8 cellular contexts compared by ENCODE assay signal in the genomic region with DNA sequence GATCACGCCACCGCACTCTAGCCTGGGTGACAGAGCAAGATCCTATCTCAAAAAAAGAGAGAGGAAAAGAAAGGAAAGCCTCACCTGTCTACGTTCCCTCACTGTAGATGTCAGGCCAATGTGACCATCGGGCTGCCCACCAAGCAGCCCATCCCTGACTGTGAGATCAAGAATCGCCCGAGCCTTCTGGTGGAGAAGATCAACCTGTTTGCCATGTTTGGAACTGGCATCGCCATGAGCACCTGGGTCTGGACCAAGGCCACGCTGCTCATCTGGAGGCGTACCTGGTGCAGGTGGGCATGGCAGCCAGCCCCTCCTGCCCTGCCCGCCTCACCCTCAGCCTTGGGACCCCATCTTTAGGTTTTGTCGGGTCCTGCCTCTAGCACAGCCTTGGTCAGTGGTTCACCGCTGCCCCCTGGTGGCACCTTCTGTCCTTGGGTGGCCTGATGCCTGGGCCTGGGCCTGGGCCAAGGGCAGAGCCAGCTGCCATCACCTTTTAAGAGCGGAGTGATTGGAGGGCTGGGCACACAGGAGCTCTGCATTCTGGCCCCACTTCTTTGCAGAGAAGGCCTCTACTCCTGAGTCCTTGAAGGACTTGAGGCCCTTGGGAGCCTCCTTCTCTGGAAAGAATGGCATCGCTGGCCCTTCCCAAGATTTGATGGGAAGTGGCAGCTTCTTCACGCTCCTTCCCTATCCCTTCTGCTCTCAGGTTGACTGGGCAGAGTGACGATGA. TPM values are rescaled to one million over a fixed set of nuclear protein-coding genes. Genes with fewer than 3 reads are reported as not detected.
DNase-seq lines count a peak whose midpoint lies in the region; ATAC-seq and TF ChIP-seq lines count a peak whose summit lies in the region.

No MANE protein-coding gene starts in this region.

- H3K4me1 Mint-ChIP-seq in H9: peaks cover 4 to 5% of the 10 kb centered on the region in 2 experiments
- no peaks in the 10 kb centered on the region for H3K4me1 Mint-ChIP-seq in activated CD8-positive, alpha-beta memory T cell treated with anti-CD3 and anti-CD28 coated beads, Interleukin-2, amount 10 ng/mL, durations not matched to agents 7 days and 5 days
- H3K4me1 Mint-ChIP-seq in naive B cell: peaks cover 0 to 11% (median 4%) of the 10 kb centered on the region in 3 donors

- H3K79me1 ChIP-seq in H9 (ENCODE audit: insufficient read depth, low read depth, low read length, poor library complexity, severe bottlenecking): no peaks in the 10 kb centered on the region

- no peak overlapping the region for H3K56ac ChIP-seq in H9 (ENCODE audit: insufficient read length, low read depth, low read length)

- DNase-seq in D341Med (ENCODE audit: low spot score): peak; percentile 87
- DNase-seq in H9: peak; percentile 85
- peak; percentile 67 for DNase-seq in NCI-H460 (ENCODE audit: extremely low read depth, low read depth)
- DNase-seq in activated CD8-positive, alpha-beta memory T cell treated with anti-CD3 and anti-CD28 coated beads, Interleukin-2, amount 10 ng/mL, durations not matched to agents 7 days and 5 days: peak; percentile 80
- peak; percentile 71 for DNase-seq in epidermal melanocyte (ENCODE audit: insufficient read length, low spot score)
- peak; percentile 71 for DNase-seq in naive B cell
- DNase-seq in stimulated activated CD8-positive, alpha-beta memory T cell treated with anti-CD3 and anti-CD28 coated beads, Interleukin-7, amount 100 ng/mL, for 48 hours (ENCODE audit: extremely low read depth in 1 of 2, low read depth in 1 of 2): peak; percentile 49 to 55
- no peak for DNase-seq in NCI-H128 (lab: John Stamatoyannopoulos, UW; ENCODE audit: unreplicated experiment)

- no peak overlapping the region for H3K4me2 ChIP-seq in H9 (ENCODE audit: insufficient read depth, insufficient read length, low read length)

- H3K9me3 ChIP-seq in H9 (ENCODE audit: control insufficient read depth, low read depth, low read length): no peaks in the 10 kb centered on the region

- peak; percentile 89 for TF ChIP-seq CTCF in H9 (conservative IDR thresholded peaks at IDR 0.05)

- no peak overlapping the region for H2BK120ac ChIP-seq in H9 (ENCODE audit: low read depth, low read length, poor library complexity, severe bottlenecking)

- no peaks in the 10 kb centered on the region for H4K20me1 ChIP-seq in H9 (ENCODE audit: control insufficient read depth, insufficient read depth, insufficient read length)

- no peak overlapping the region for H3K9ac ChIP-seq in H9 (ENCODE audit: extremely low read depth, insufficient read length, low read length)

- no peak overlapping the region for H2AFZ ChIP-seq in H9 (ENCODE audit: low read length)

- H3K79me2 ChIP-seq in H9 (ENCODE audit: insufficient read depth, low read length): no peaks in the 10 kb centered on the region

- no peak overlapping the region for H2BK20ac ChIP-seq in H9 (ENCODE audit: low read depth, low read length, poor library complexity, severe bottlenecking)

- H3K4me3 Mint-ChIP-seq in H9 (no peak overlapping the region), naive B cell (no peak overlapping the region)
- no peak overlapping the region for H3K4me3 Mint-ChIP-seq in activated CD8-positive, alpha-beta memory T cell treated with anti-CD3 and anti-CD28 coated beads, Interleukin-2, amount 10 ng/mL, durations not matched to agents 7 days and 5 days

- no peak overlapping the region for H2BK15ac ChIP-seq in H9 (ENCODE audit: low read depth, low read length)

- H2BK12ac ChIP-seq in H9 (ENCODE audit: insufficient read length, low read depth, low read length): no peak overlapping the region

- H2BK5ac ChIP-seq in H9 (ENCODE audit: insufficient read length, low read length): no peak overlapping the region

- no peak overlapping the region for H4K8ac ChIP-seq in H9 (replicated peaks; ENCODE audit: insufficient read length, low read depth, low read length)

- no peak overlapping the region for H3T11ph ChIP-seq in H9 (ENCODE audit: low read length)

- H3K23me2 ChIP-seq in H9 (ENCODE audit: insufficient read length, low read depth, low read length, poor library complexity, severe bottlenecking): no peaks in the 10 kb centered on the region

- no CpG with 5 or more reads among the region's 16 CpGs for WGBS in H9 (ENCODE audit: extremely low coverage, insufficient read length, low lambda C conversion rate)

- H3K23ac ChIP-seq in H9 (ENCODE audit: insufficient read length, low read depth, low read length): no peak overlapping the region

- H3K4ac ChIP-seq in H9 (ENCODE audit: low read depth, low read length): no peak overlapping the region

- ATAC-seq in activated CD8-positive, alpha-beta memory T cell treated with anti-CD3 and anti-CD28 coated beads, Interleukin-2, amount 10 ng/mL, durations not matched to agents 7 days and 5 days: peak; percentile 91
- peak; percentile 92 to 95 for ATAC-seq in naive B cell (ENCODE audit: low read depth in 2 of 2)

- H3K27ac Mint-ChIP-seq in H9 (no peak overlapping the region; a peak in 1 of 7 replicates), naive B cell (peak overlapping the region in 2 of 6 donors; percentile 44 to 77)
- no peak overlapping the region for H3K27ac Mint-ChIP-seq in activated CD8-positive, alpha-beta memory T cell treated with anti-CD3 and anti-CD28 coated beads, Interleukin-2, amount 10 ng/mL, durations not matched to agents 7 days and 5 days

- no peaks in the 10 kb centered on the region for H3K4me1 ChIP-seq in H9 (ENCODE audit: insufficient read depth, low read length)

- H3K9me3 Mint-ChIP-seq in H9 (peaks cover 7 to 9% of the 10 kb centered on the region in 2 experiments; a peak in 4 of 5 replicates), naive B cell (no peaks in the 10 kb centered on the region)
- H3K9me3 Mint-ChIP-seq in activated CD8-positive, alpha-beta memory T cell treated with anti-CD3 and anti-CD28 coated beads, Interleukin-2, amount 10 ng/mL, durations not matched to agents 7 days and 5 days (ENCODE audit: low read depth): no peaks in the 10 kb centered on the region

- no peaks in the 10 kb centered on the region for H3K27me3 ChIP-seq in H9 (ENCODE audit: insufficient read depth, low read length)

- H3K18ac ChIP-seq in H9 (ENCODE audit: insufficient read length, low read depth, low read length): no peak overlapping the region

- no peak overlapping the region for H4K5ac ChIP-seq in H9 (ENCODE audit: insufficient read length, low read depth, low read length)

- CTCF ChIA-PET in activated CD8-positive, alpha-beta memory T cell treated with anti-CD3 and anti-CD28 coated beads, Interleukin-2, amount 10 ng/mL, durations not matched to agents 7 days and 5 days (lab: Charles Lee): interaction anchor here (0.7 to 3.0 kb wide), 14 partner anchors 9 to 124 kb away, joined by 3 to 22 read pairs (median 4); no protein-coding TSS in a partner anchor

- H3K36me3 Mint-ChIP-seq in H9 (ENCODE audit: insufficient read depth in 1 of 3, low read depth in 3 of 3): peaks cover 28 to 73% (median 66%) of the 10 kb centered on the region in 3 experiments
- H3K36me3 Mint-ChIP-seq in activated CD8-positive, alpha-beta memory T cell treated with anti-CD3 and anti-CD28 coated beads, Interleukin-2, amount 10 ng/mL, durations not matched to agents 7 days and 5 days: no peaks in the 10 kb centered on the region
- H3K36me3 Mint-ChIP-seq in naive B cell: no peaks in the 10 kb centered on the region

- H4K91ac ChIP-seq in H9 (ENCODE audit: insufficient read length, low read depth, low read length): no peak overlapping the region

- H3K27me3 Mint-ChIP-seq in H9 (ENCODE audit: low read depth): no peaks in the 10 kb centered on the region
- peaks cover 11% of the 10 kb centered on the region for H3K27me3 Mint-ChIP-seq in activated CD8-positive, alpha-beta memory T cell treated with anti-CD3 and anti-CD28 coated beads, Interleukin-2, amount 10 ng/mL, durations not matched to agents 7 days and 5 days
- no peaks in the 10 kb centered on the region for H3K27me3 Mint-ChIP-seq in naive B cell

- H3K14ac ChIP-seq in H9 (ENCODE audit: insufficient read depth, low read length): no peak overlapping the region

- no peak overlapping the region for H2AK5ac ChIP-seq in H9 (ENCODE audit: insufficient read length, low read length)

- no peak overlapping the region for H3K27ac ChIP-seq in H9 (ENCODE audit: insufficient read length, low read depth, low read length)

RNA-seq across cellular contexts. Expression of gene AHCYL2, which starts 14.4 kb away (rescaled TPM):
- total RNA-seq in H9 (2021): 23.2 and 26.0 TPM in 2 replicates
- total RNA-seq in NCI-H460 (2014; rRNA removed; shearing (Covaris generic)): 22.1 and 23.5 TPM in 2 replicates
- polyA plus RNA-seq in NCI-H460 (2014; cell fraction: nucleus; rRNA removed): 16.1 and 17.7 TPM in 2 replicates
- 10 to 100 TPM; 12.7 to 12.8 TPM for total RNA-seq in activated CD8-positive, alpha-beta memory T cell treated with anti-CD3 and anti-CD28 coated beads, Interleukin-2, amount 10 ng/mL, durations not matched to agents 7 days and 5 days
- polyA plus RNA-seq in naive B cell (ENCODE audit: low read depth in 6 of 6): 1 to 10 TPM; 3.6 to 9.9 (median 5.3) TPM

RNA-seq across cellular contexts. Expression of gene SMO, which starts 22.0 kb away (rescaled TPM):
- 66.8 and 70.0 TPM in 2 replicates for total RNA-seq in H9 (2021)
- total RNA-seq in NCI-H460 (2014; rRNA removed; shearing (Covaris generic)): 7.1 and 7.9 TPM in 2 replicates
- 9.6 and 11.2 TPM in 2 replicates for polyA plus RNA-seq in NCI-H460 (2014; cell fraction: nucleus; rRNA removed)
- total RNA-seq in activated CD8-positive, alpha-beta memory T cell treated with anti-CD3 and anti-CD28 coated beads, Interleukin-2, amount 10 ng/mL, durations not matched to agents 7 days and 5 days: under 1 TPM in 1 of 2 experiments, not detected in 1; 0.07 TPM
- under 1 TPM in 1 of 6 donors, not detected in 5; 0.14 TPM for polyA plus RNA-seq in naive B cell (ENCODE audit: low read depth in 6 of 6)
